ENCODE assay signal across 1 cellular context in genomic region chr15:60529332-60529731, GRCh38.
TF ChIP-seq lines count a peak whose summit lies in the region.

No MANE protein-coding gene starts in this region.

TF ChIP-seq in IMR-90, 13 proteins besides CTCF, POLR2A, EP300 and RAD21 (continued from another document):
- TF ChIP-seq SMC3 (IDR thresholded peaks at IDR 0.05; ENCODE audit: low read depth, low read length) = no peak
- TF ChIP-seq USF2 (IDR thresholded peaks at IDR 0.05; ENCODE audit: low read depth, low read length) = no peak
- TF ChIP-seq CHD1 (IDR thresholded peaks at IDR 0.05; ENCODE audit: low read depth, low read length) = no peak
- no peak for TF ChIP-seq NFE2L2 (IDR thresholded peaks at IDR 0.05; ENCODE audit: low read depth, low read length)
- TF ChIP-seq CEBPB (IDR thresholded peaks at IDR 0.05; ENCODE audit: low read depth, low read length) = no peak
- no peak for TF ChIP-seq BHLHE40 (IDR thresholded peaks at IDR 0.05; ENCODE audit: low read depth, low read length)
- TF ChIP-seq ELK1 (IDR thresholded peaks at IDR 0.05; ENCODE audit: borderline replicate concordance, low read depth, low read length) = no peak
- no peak for TF ChIP-seq RFX5 (IDR thresholded peaks at IDR 0.05; ENCODE audit: low read depth, low read length)
- no peak for TF ChIP-seq RCOR1 (IDR thresholded peaks at IDR 0.05; ENCODE audit: insufficient replicate concordance, low read length)
- no peak for TF ChIP-seq MXI1 (IDR thresholded peaks at IDR 0.05; ENCODE audit: borderline replicate concordance, low read depth, low read length)
- no peak for TF ChIP-seq MAFK (IDR thresholded peaks at IDR 0.05; ENCODE audit: low read depth, low read length)
